Comparison of ENCODE assay signal across 1 cellular context in genomic region chr17:8294814-8295316, GRCh38.
TF ChIP-seq lines count a peak whose summit lies in the region.

No MANE protein-coding gene starts in this region.

TF ChIP-seq in GM23338, 12 proteins besides CTCF, POLR2A, EP300 and RAD21:
- TF ChIP-seq ZNF462 (CRISPR knock-in tag; IDR thresholded peaks at IDR 0.05) (no peak), ZNF331 (CRISPR knock-in tag; IDR thresholded peaks at IDR 0.05; ENCODE audit: low read depth) (no peak), CREB1 (CRISPR knock-in tag; IDR thresholded peaks at IDR 0.05; ENCODE audit: low read depth) (no peak), REST (IDR thresholded peaks at IDR 0.05; ENCODE audit: unreplicated experiment) (no peak), EZH2 (IDR thresholded peaks at IDR 0.05; ENCODE audit: low read depth, unreplicated experiment) (no peak), STAT1 (IDR thresholded peaks at IDR 0.05; ENCODE audit: unreplicated experiment) (no peak)
TF ChIP-seq in GM23338: peak in this region for 0.
